8 cellular contexts compared by ENCODE assay signal in the genomic region with DNA sequence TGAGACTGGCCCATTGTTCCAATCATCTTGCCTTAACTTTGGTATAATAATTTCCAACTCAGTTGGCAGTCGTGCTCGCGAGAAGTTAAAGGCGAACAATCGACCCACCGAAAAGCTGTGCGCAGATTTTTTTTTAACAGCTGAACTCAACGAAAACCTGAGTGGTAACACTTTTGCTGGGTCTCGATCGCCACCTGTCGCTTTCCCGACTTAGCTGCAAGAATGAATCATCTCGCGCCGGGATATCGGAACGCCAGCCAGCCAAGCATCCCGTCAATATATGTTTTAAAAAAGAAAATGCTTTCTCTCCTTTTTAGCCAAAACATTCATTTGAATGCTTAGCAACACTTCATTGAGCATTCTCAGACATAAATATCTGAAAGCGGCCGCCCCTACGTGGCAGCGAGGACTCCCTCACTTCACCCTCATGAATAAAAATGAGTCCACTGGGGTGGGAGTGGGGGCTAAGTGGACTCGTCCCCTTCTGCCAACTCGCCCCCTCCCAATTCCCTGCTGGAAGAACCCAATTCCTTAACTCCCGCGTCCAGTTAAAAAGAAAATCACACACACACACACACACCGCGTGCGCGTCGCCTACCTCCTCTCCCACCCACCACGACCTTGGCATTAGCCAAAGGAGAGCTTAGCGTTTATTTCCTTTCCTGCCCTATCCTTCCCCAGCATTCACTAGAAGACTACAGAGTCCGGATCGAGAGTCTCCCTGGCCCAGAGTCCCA. TPM values are rescaled to one million over a fixed set of nuclear protein-coding genes. Genes with fewer than 3 reads are reported as not detected.
DNase-seq lines count a peak whose midpoint lies in the region; ATAC-seq, FAIRE-seq and TF ChIP-seq lines count a peak whose summit lies in the region.

No MANE protein-coding gene starts in this region.

- H3K79me2 ChIP-seq in PC-9 (ENCODE audit: low read depth): no peaks in the 10 kb centered on the region

- H3K9me2 ChIP-seq in PC-9 (ENCODE audit: insufficient read depth): no peaks in the 10 kb centered on the region

- H3K4me1 Mint-ChIP-seq in brain: peaks cover 69% of the 10 kb centered on the region

- H3K4me1 ChIP-seq in PC-9 (replicated peaks; ENCODE audit: insufficient read depth): peaks cover 11% of the 10 kb centered on the region; the same call in 1 of the 2 replicates
- H3K4me1 ChIP-seq in psoas muscle: peaks cover 25% of the 10 kb centered on the region

- H3K4me3 ChIP-seq in PC-9 (peak overlapping the region; percentile 60), psoas muscle (peak overlapping the region; percentile 68)

- peaks cover 8% of the 10 kb centered on the region; the same call in 1 of the 2 replicates for H3F3A ChIP-seq in PC-9 (ENCODE audit: insufficient read depth, low read depth)

- TF ChIP-seq CTCF in PC-9 (conservative IDR thresholded peaks at IDR 0.05) (peak; percentile 84), brain (conservative IDR thresholded peaks at IDR 0.05) (peak; percentile 86 to 91), psoas muscle (IDR thresholded peaks at IDR 0.05) (peak; percentile 65)

- 1 to 2% (median 1%) methylated on average over 35 of the region's 35 CpGs for WGBS in psoas muscle, 3 donors

- H3K27me3 Mint-ChIP-seq in brain: peaks cover 94% of the 10 kb centered on the region

- peak overlapping the region; percentile 83 for H2AFZ ChIP-seq in PC-9

- H3K27me3 ChIP-seq in PC-9 (ENCODE audit: insufficient read depth, low read depth): 0 out of 2 replicates have a peak, but pooled peaks cover 4% of the 10 kb centered on the region
- peaks cover 0 to 83% (median 21%) of the 10 kb centered on the region in 3 donors for H3K27me3 ChIP-seq in psoas muscle (ENCODE audit: insufficient read depth in 3 of 3, low read length in 2 of 3)

- H3K36me3 ChIP-seq in PC-9 (ENCODE audit: low read depth): no peaks in the 10 kb centered on the region
- H3K36me3 ChIP-seq in psoas muscle (ENCODE audit: insufficient read depth in 1 of 2, low read depth in 1 of 2): no peaks in the 10 kb centered on the region

- peak; percentile 65 for DNase-seq in DMS114 treated with DMSO at 0.1 percent for 48 hours (lab: John Stamatoyannopoulos, UW; ENCODE audit: unreplicated experiment)
- DNase-seq in HTR-8/SVneo (ENCODE audit: insufficient read length, low spot score): peak; percentile 67
- peak; percentile 70 to 74 for DNase-seq in PC-9
- peak in 28 of 51 donors; percentile 8 to 69 (median 47) for DNase-seq in hypothalamus (lab: John Stamatoyannopoulos, UW)
- DNase-seq in psoas muscle: peak; percentile 73 to 80
- DNase-seq in OCI-M2 (lab: John Stamatoyannopoulos, UW; ENCODE audit: unreplicated experiment): no peak

- POLR2A ChIA-PET in PC-9 (lab: Charles Lee; ENCODE audit: unreplicated experiment): interaction anchor here (0.5 to 0.6 kb wide), 2 partner anchors 157 to 1460 kb away, joined by 5 read pairs; no protein-coding TSS in a partner anchor

- H3K9me3 ChIP-seq in PC-9 (ENCODE audit: insufficient read depth, low read depth) (no peaks in the 10 kb centered on the region), psoas muscle (no peaks in the 10 kb centered on the region)

- H3K4me2 ChIP-seq in PC-9: peak overlapping the region; percentile 93

- H3K4me3 Mint-ChIP-seq in brain: peak overlapping the region; percentile 82 to 91 (median 87)

- FAIRE-seq in HTR-8/SVneo (lab: Jason Lieb, UNC): peak; percentile 94

- no peaks in the 10 kb centered on the region for H3K9me3 Mint-ChIP-seq in brain

- intact Hi-C loops in PC-9 (cut with micrococcal nuclease; ENCODE audit: unreplicated experiment): loop anchor here (1.0 to 10.0 kb wide), 9 partner anchors 210 to 1530 kb away; no protein-coding TSS in a partner anchor
- intact Hi-C loops in psoas muscle (cut with DNase I): loop anchor here in 1 of 2 donors (10.0 kb wide), 3 partner anchors 460 to 1530 kb away; no protein-coding TSS in a partner anchor

- ATAC-seq in psoas muscle: peak in 1 of 4 donors; percentile 47
- ATAC-seq in activated CD4-positive, CD25-positive, alpha-beta regulatory T cell treated with anti-CD3 and anti-CD28 coated beads, Interleukin-2, amount 50 U/mL, for 24 hours: no peak

- H3K27ac ChIP-seq in PC-9 (no peak overlapping the region), psoas muscle (no peak overlapping the region)

- peak overlapping the region in 3 of 5 experiments; percentile 80 to 84 (median 84) for H3K27ac Mint-ChIP-seq in brain

- CTCF ChIA-PET in PC-9 (lab: Charles Lee): interaction anchor here (0.5 to 0.7 kb wide), 4 partner anchors 265 to 1226 kb away, joined by 3 to 8 read pairs (median 4); no protein-coding TSS in a partner anchor

- no peaks in the 10 kb centered on the region for H4K20me1 ChIP-seq in PC-9 (ENCODE audit: insufficient read depth)

- no peaks in the 10 kb centered on the region for H3K36me3 Mint-ChIP-seq in brain

- BruUV-seq in PC-9 (replicated peaks; lab: Mats Ljungman, UMichigan): no TSS peak

RNA-seq across cellular contexts. Expression of gene COL12A1, which starts 1.5 kb away (rescaled TPM):
- total RNA-seq in PC-9 (2021): 12.5 and 18.7 TPM in 2 replicates
- 0.63 TPM for polyA plus RNA-seq in brain (ENCODE audit: insufficient read depth, low read depth, low replicate concordance)
- total RNA-seq in psoas muscle: 10 to 100 TPM in 3 of 4 donors, 1 to 10 TPM in 1; 5.9 to 23.2 (median 18.7) TPM
- polyA plus RNA-seq in psoas muscle: 1 to 10 TPM; 2.7 to 5.4 (median 4.6) TPM

RNA-seq across cellular contexts. Expression of gene COX7A2, which starts 39.2 kb away (rescaled TPM):
- total RNA-seq in PC-9 (2021) (484 and 524 TPM in 2 replicates), psoas muscle (100 to 1,000 TPM; 224 to 466 (median 320) TPM)
- polyA plus RNA-seq in brain (ENCODE audit: insufficient read depth, low read depth, low replicate concordance) (701 TPM), psoas muscle (100 to 1,000 TPM; 324 to 404 (median 372) TPM)
